ENCODE assay signal across 1 cellular context in the genomic region with DNA sequence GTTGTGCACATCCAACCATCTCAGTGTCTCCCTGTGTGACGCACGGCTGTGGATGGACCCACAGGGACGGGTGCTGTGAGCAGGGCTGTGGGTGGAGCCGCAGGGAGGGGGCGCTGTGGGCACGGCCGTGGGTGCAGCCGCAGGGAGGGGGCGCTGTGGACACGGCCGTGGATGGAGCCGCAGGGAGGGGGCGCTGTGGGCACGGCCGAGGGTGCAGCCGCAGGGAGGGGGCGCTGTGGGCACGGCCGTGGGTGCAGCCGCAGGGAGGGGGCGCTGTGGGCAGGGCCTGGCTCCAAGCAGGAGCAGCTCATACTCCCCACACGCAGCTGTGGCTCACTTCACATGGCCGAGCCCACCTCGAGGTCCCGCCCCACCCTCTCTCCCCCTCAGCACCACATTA.
TF ChIP-seq lines count a peak whose summit lies in the region.

No MANE protein-coding gene starts in this region.

TF ChIP-seq in SK-N-SH, 30 proteins besides CTCF, POLR2A, EP300 and RAD21:
- TF ChIP-seq, protein P1, sequence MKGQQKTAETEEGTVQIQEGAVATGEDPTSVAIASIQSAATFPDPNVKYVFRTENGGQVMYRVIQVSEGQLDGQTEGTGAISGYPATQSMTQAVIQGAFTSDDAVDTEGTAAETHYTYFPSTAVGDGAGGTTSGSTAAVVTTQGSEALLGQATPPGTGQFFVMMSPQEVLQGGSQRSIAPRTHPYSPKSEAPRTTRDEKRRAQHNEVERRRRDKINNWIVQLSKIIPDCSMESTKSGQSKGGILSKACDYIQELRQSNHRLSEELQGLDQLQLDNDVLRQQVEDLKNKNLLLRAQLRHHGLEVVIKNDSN (IDR thresholded peaks at IDR 0.05; ENCODE audit: borderline replicate concordance, low read depth): no peak
- 0 out of 2 replicates have a peak, but pooled peaks have one; percentile 10 for TF ChIP-seq POLR2AphosphoS5 (IDR thresholded peaks at IDR 0.05; ENCODE audit: low read depth, low read length)
- TF ChIP-seq, protein P2, sequence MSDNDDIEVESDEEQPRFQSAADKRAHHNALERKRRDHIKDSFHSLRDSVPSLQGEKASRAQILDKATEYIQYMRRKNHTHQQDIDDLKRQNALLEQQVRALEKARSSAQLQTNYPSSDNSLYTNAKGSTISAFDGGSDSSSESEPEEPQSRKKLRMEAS (IDR thresholded peaks at IDR 0.05; ENCODE audit: low read depth): no peak
- peak; percentile 9; the same call in 1 of the 2 replicates for TF ChIP-seq SMC3 (IDR thresholded peaks at IDR 0.05; ENCODE audit: low read depth, low read length)
- no peak for TF ChIP-seq GATA2 (CRISPR knock-in tag; IDR thresholded peaks at IDR 0.05)
